In genomic region chr2:169776483-169776802, GRCh38 we compare ENCODE assay signal across 25 cellular contexts. TPM values are rescaled to one million over a fixed set of nuclear protein-coding genes. Genes with fewer than 3 reads are reported as not detected.
DNase-seq lines count a peak whose midpoint lies in the region; ATAC-seq, FAIRE-seq and TF ChIP-seq lines count a peak whose summit lies in the region.
"Had no signal": no experiment of that assay in that cellular context is flagged by ENCODE, and none has a peak within 500 bp of the region (broad histone marks: within the 10 kb centered on the region; RNA-seq: fewer than 3 reads in every experiment).

No MANE protein-coding gene starts in this region.

- H3K4me3 Mint-ChIP-seq in astrocyte (ENCODE audit: unreplicated experiment), result no peak overlapping the region
- H3K4me3 Mint-ChIP-seq: activated naive CD8-positive, alpha-beta T cell treated with anti-CD3 and anti-CD28 coated beads for 36 hours; T-helper 17 cell had no signal

- TF ChIP-seq RAD21 in Ishikawa (IDR thresholded peaks at IDR 0.05; ENCODE audit: low read depth), result no peak

- H3K79me2 ChIP-seq in astrocyte (ENCODE audit: insufficient read depth, low read length), result no peaks in the 10 kb centered on the region

- H3K4me3 ChIP-seq in astrocyte (ENCODE audit: insufficient read depth, low read depth, low read length) (no peak overlapping the region), SJCRH30 (no peak overlapping the region)
- H3K4me3 ChIP-seq: lower lobe of right lung, spleen, suprapubic skin had no signal

- peak overlapping the region; percentile 57 for H3K4me2 ChIP-seq in astrocyte (ENCODE audit: low read length)

- DNase-seq in astrocyte (ENCODE audit: low read depth) (peak; percentile 15), glomerular visceral epithelial cell (ENCODE audit: extremely low spot score) (peak; percentile 88), sciatic nerve (ENCODE audit: low spot score) (no peak), SJCRH30 (no peak), SHP77 treated with DMSO at 0.1 percent for 48 hours (lab: John Stamatoyannopoulos, UW) (no peak), Kasumi-1 (lab: John Stamatoyannopoulos, UW) (no peak)
- DNase-seq in activated CD4-positive, alpha-beta T cell treated with anti-CD3 and anti-CD28 coated beads, Interleukin-2, amount 50 U/mL, for 4 hours, result no peak
- DNase-seq: activated CD4-positive, CD25-positive, alpha-beta regulatory T cell; activated CD8-positive, alpha-beta memory T cell treated with anti-CD3 and anti-CD28 coated beads for 24 hours; activated naive CD8-positive, alpha-beta T cell treated with anti-CD3 and anti-CD28 coated beads for 36 hours; AML-193; caudate nucleus; COR-L47; glutamatergic neuron; KG1; lower lobe of right lung; NCI-H1092; NCI-H524; Right ventricle myocardium superior; spleen; T-helper 17 cell had no signal

- intact Hi-C loops in sciatic nerve (cut with DNase I), result no loop called here

- H3K4me1 ChIP-seq in astrocyte (ENCODE audit: insufficient read depth, low read length) (peaks cover 16% of the 10 kb centered on the region), SJCRH30 (no peaks in the 10 kb centered on the region)
- H3K4me1 ChIP-seq: lower lobe of right lung, spleen, suprapubic skin had no signal

- H3K36me3 Mint-ChIP-seq in astrocyte (ENCODE audit: low read depth, unreplicated experiment), result no peaks in the 10 kb centered on the region
- H3K36me3 Mint-ChIP-seq: activated naive CD8-positive, alpha-beta T cell treated with anti-CD3 and anti-CD28 coated beads for 36 hours had no signal

- no peaks in the 10 kb centered on the region for H3K9me3 ChIP-seq in astrocyte (ENCODE audit: insufficient read depth, low read depth, low read length)
- H3K9me3 ChIP-seq in SJCRH30 (replicated peaks), result no peaks in the 10 kb centered on the region
- H3K9me3 ChIP-seq: lower lobe of right lung, spleen, suprapubic skin had no signal

- TF ChIP-seq EP300 in Ishikawa (IDR thresholded peaks at IDR 0.05; ENCODE audit: borderline replicate concordance), result no peak

- no peak for FAIRE-seq in astrocyte (lab: Jason Lieb, UNC)

- no peaks in the 10 kb centered on the region for H3K27me3 Mint-ChIP-seq in astrocyte (ENCODE audit: low read depth, unreplicated experiment)

- no peak for TF ChIP-seq CTCF in astrocyte (IDR thresholded peaks at IDR 0.05; ENCODE audit: insufficient read depth, low read depth, low read length)

- no peaks in the 10 kb centered on the region for H3K9me3 Mint-ChIP-seq in astrocyte (ENCODE audit: unreplicated experiment)
- H3K9me3 Mint-ChIP-seq: activated naive CD8-positive, alpha-beta T cell treated with anti-CD3 and anti-CD28 coated beads for 36 hours had no signal

- H4K20me1 ChIP-seq in astrocyte (ENCODE audit: insufficient read depth, low read length), result no peaks in the 10 kb centered on the region

- no peak overlapping the region for H2AFZ ChIP-seq in astrocyte (ENCODE audit: low read depth, low read length)

- no peaks in the 10 kb centered on the region for H3K36me3 ChIP-seq in astrocyte (ENCODE audit: insufficient read depth, low read length)
- H3K36me3 ChIP-seq in SJCRH30, result no peaks in the 10 kb centered on the region
- H3K36me3 ChIP-seq: lower lobe of right lung, spleen, suprapubic skin had no signal

- peaks cover 11% of the 10 kb centered on the region for H3K4me1 Mint-ChIP-seq in astrocyte (ENCODE audit: low read depth, unreplicated experiment)
- H3K4me1 Mint-ChIP-seq: activated naive CD8-positive, alpha-beta T cell treated with anti-CD3 and anti-CD28 coated beads for 36 hours; T-helper 17 cell had no signal

- H3K9ac ChIP-seq in astrocyte (ENCODE audit: low read length), result no peak overlapping the region

- peak; percentile 49 for ATAC-seq in sciatic nerve
- ATAC-seq: esophagus mucosa, lower lobe of right lung, T-helper 17 cell had no signal

- H3K27me3 ChIP-seq in astrocyte (ENCODE audit: insufficient read depth, low read length) (no peaks in the 10 kb centered on the region), SJCRH30 (no peaks in the 10 kb centered on the region)
- H3K27me3 ChIP-seq: spleen, suprapubic skin had no signal

- no peak overlapping the region for H3K27ac Mint-ChIP-seq in astrocyte (ENCODE audit: unreplicated experiment)
- H3K27ac Mint-ChIP-seq: activated naive CD8-positive, alpha-beta T cell treated with anti-CD3 and anti-CD28 coated beads for 36 hours; T-helper 17 cell had no signal

- H3K27ac ChIP-seq in astrocyte (ENCODE audit: low read depth, low read length) (no peak overlapping the region), SJCRH30 (no peak overlapping the region)
- H3K27ac ChIP-seq: HL-60, lower lobe of right lung, spleen, suprapubic skin had no signal

TF ChIP-seq in Ishikawa, 13 proteins besides CTCF, POLR2A, EP300 and RAD21:
- no peak for TF ChIP-seq EGR1 (IDR thresholded peaks at IDR 0.05)
- TF ChIP-seq TEAD4 (IDR thresholded peaks at IDR 0.05), result no peak
- no peak for TF ChIP-seq NFIC (IDR thresholded peaks at IDR 0.05)
- TF ChIP-seq CEBPB (IDR thresholded peaks at IDR 0.05), result no peak
- no peak for TF ChIP-seq TCF12 (IDR thresholded peaks at IDR 0.05; ENCODE audit: low read depth)
- TF ChIP-seq MAX (IDR thresholded peaks at IDR 0.05), result peak; percentile 52; the same call in 1 of the 2 replicates
- no peak for TF ChIP-seq REST (IDR thresholded peaks at IDR 0.05; ENCODE audit: low read depth)
- no peak for TF ChIP-seq FOXM1 (IDR thresholded peaks at IDR 0.05; ENCODE audit: borderline replicate concordance, low read depth)
TF ChIP-seq in Ishikawa: peak in this region for 1.

RNA-seq across cellular contexts. Expression of gene SSB, which starts 22.2 kb away (rescaled TPM):
- total RNA-seq in astrocyte, result 151 and 176 TPM in 2 replicates
- 74.6 TPM for total RNA-seq in sciatic nerve
- total RNA-seq in SJCRH30 (2014; rRNA removed; shearing (Covaris generic)), result 225 and 256 TPM in 2 replicates

RNA-seq across cellular contexts. Expression of gene KLHL23, which starts 42.8 kb away (rescaled TPM):
- 3.3 and 5.9 TPM in 2 replicates for total RNA-seq in astrocyte
- 8.7 TPM for total RNA-seq in sciatic nerve
- 51.1 and 52.3 TPM in 2 replicates for total RNA-seq in SJCRH30 (2014; rRNA removed; shearing (Covaris generic))

RNA-seq across cellular contexts. Expression of gene METTL5, which starts 48.3 kb away (rescaled TPM):
- total RNA-seq in astrocyte, result 52.3 and 55.7 TPM in 2 replicates
- total RNA-seq in sciatic nerve, result 43.1 TPM
- 40.5 and 41.2 TPM in 2 replicates for total RNA-seq in SJCRH30 (2014; rRNA removed; shearing (Covaris generic))

RNA-seq across cellular contexts. Expression of gene UBR3, which starts 50.8 kb away (rescaled TPM):
- total RNA-seq in astrocyte, result 18.7 and 23.9 TPM in 2 replicates
- 80.3 TPM for total RNA-seq in sciatic nerve
- total RNA-seq in SJCRH30 (2014; rRNA removed; shearing (Covaris generic)), result 26.4 and 31.4 TPM in 2 replicates

Comparison
In these comparisons a context has a peak if more than half of its experiments do, and no peak if none do; other contexts are left out.
1. DNase-seq: peak in astrocyte (single experiment) and glomerular visceral epithelial cell (single experiment); none in sciatic nerve (single experiment), activated CD4-positive, alpha-beta T cell treated with anti-CD3 and anti-CD28 coated beads, Interleukin-2, amount 50 U/mL, for 4 hours (0 of 2), SJCRH30 (0 of 2), SHP77 treated with DMSO at 0.1 percent for 48 hours (single experiment) and Kasumi-1 (0 of 2).